In genomic region chr2:20334645-20335203, GRCh38 we compare ENCODE assay signal across 18 cellular contexts. TPM values are rescaled to one million over a fixed set of nuclear protein-coding genes. Genes with fewer than 3 reads are reported as not detected.
DNase-seq lines count a peak whose midpoint lies in the region; ATAC-seq and TF ChIP-seq lines count a peak whose summit lies in the region.
"Had no signal": no experiment of that assay in that cellular context is flagged by ENCODE, and none has a peak within 500 bp of the region (broad histone marks: within the 10 kb centered on the region; RNA-seq: fewer than 3 reads in every experiment).

No MANE protein-coding gene starts in this region.

- H3K27ac ChIP-seq in IMR-90 (ENCODE audit: insufficient read depth, low read length), result no peak overlapping the region
- peak overlapping the region; percentile 7 for H3K27ac ChIP-seq in neutrophil
- H3K27ac ChIP-seq: tibial nerve had no signal

- TF ChIP-seq CTCF in IMR-90 (conservative IDR thresholded peaks at IDR 0.05; ENCODE audit: low read depth, low read length) (no peak), neutrophil (IDR thresholded peaks at IDR 0.05) (no peak)

- no peak overlapping the region for H3K18ac ChIP-seq in IMR-90 (ENCODE audit: low read depth, low read length)

- H4K20me1 ChIP-seq in IMR-90 (ENCODE audit: insufficient read depth, low read length), result peaks cover 96% of the 10 kb centered on the region

- H3K23ac ChIP-seq in IMR-90 (ENCODE audit: low read depth, low read length), result no peak overlapping the region

- H3K14ac ChIP-seq in IMR-90 (replicated peaks; ENCODE audit: low read depth, low read length), result no peak overlapping the region

- H3K27me3 ChIP-seq in IMR-90 (ENCODE audit: control insufficient read depth, insufficient read depth, low read length) (no peaks in the 10 kb centered on the region), neutrophil (no peaks in the 10 kb centered on the region)
- H3K27me3 ChIP-seq: tibial nerve had no signal

- H3K4ac ChIP-seq in IMR-90 (ENCODE audit: low read depth, low read length), result no peak overlapping the region

- H4K5ac ChIP-seq in IMR-90 (ENCODE audit: low read depth, low read length), result no peak overlapping the region

- no peak for ATAC-seq in activated CD8-positive, alpha-beta memory T cell treated with anti-CD3 and anti-CD28 coated beads, Interleukin-2, amount 10 ng/mL, durations not matched to agents 7 days and 5 days
- ATAC-seq in IMR-90 (ENCODE audit: low read depth), result peak; percentile 25; the same call in 1 of the 2 replicates
- ATAC-seq in effector memory CD8-positive, alpha-beta T cell (replicated peaks), result no peak
- ATAC-seq in stimulated activated naive CD8-positive, alpha-beta T cell treated with anti-CD3 and anti-CD28 coated beads, Interleukin-15, Interleukin-2, amounts not matched to agents 100 U/mL and 50 U/mL, for 24 hours, result no peak

- no peaks in the 10 kb centered on the region for H3K27me3 Mint-ChIP-seq in activated CD8-positive, alpha-beta memory T cell treated with anti-CD3 and anti-CD28 coated beads, Interleukin-2, amount 10 ng/mL, durations not matched to agents 7 days and 5 days
- no peaks in the 10 kb centered on the region for H3K27me3 Mint-ChIP-seq in effector memory CD8-positive, alpha-beta T cell
- H3K27me3 Mint-ChIP-seq: activated naive CD8-positive, alpha-beta T cell treated with anti-CD3 and anti-CD28 coated beads, Interleukin-2, amount 10 ng/mL, durations not matched to agents 7 days and 5 days had no signal

- H3K4me3 ChIP-seq in IMR-90 (ENCODE audit: insufficient read depth, low read depth, low read length) (no peak overlapping the region), neutrophil (ENCODE audit: low read depth in 1 of 2, low read length in 1 of 2) (no peak overlapping the region)
- H3K4me3 ChIP-seq: lung, tibial nerve had no signal

- DNase-seq in activated CD8-positive, alpha-beta memory T cell treated with anti-CD3 and anti-CD28 coated beads, Interleukin-2, amount 10 ng/mL, durations not matched to agents 7 days and 5 days, result no peak
- DNase-seq in activated CD8-positive, alpha-beta memory T cell treated with anti-CD3 and anti-CD28 coated beads for 24 hours, result no peak
- no peak for DNase-seq in IMR-90
- DNase-seq in effector memory CD8-positive, alpha-beta T cell, result no peak
- no peak for DNase-seq in stimulated activated naive CD8-positive, alpha-beta T cell treated with anti-CD3 and anti-CD28 coated beads, Interleukin-15, Interleukin-2, amounts not matched to agents 100 U/mL and 50 U/mL, for 24 hours
- DNase-seq in NCI-H510A (lab: John Stamatoyannopoulos, UW), result no peak
- no peak for DNase-seq in RKO (ENCODE audit: low spot score)
- DNase-seq: activated naive CD8-positive, alpha-beta T cell treated with anti-CD3 and anti-CD28 coated beads, Interleukin-2, amount 10 ng/mL, durations not matched to agents 7 days and 5 days; central memory CD4-positive, alpha-beta T cell; COR-L47; effector memory CD4-positive, alpha-beta T cell; NCI-H187; NCI-H524 treated with DMSO at 0.1 percent for 48 hours; OCI-M1; retina had no signal

- peaks cover 59% of the 10 kb centered on the region for H3K4me1 Mint-ChIP-seq in activated CD8-positive, alpha-beta memory T cell treated with anti-CD3 and anti-CD28 coated beads, Interleukin-2, amount 10 ng/mL, durations not matched to agents 7 days and 5 days
- peaks cover 45 to 82% of the 10 kb centered on the region in 2 donors for H3K4me1 Mint-ChIP-seq in effector memory CD8-positive, alpha-beta T cell (ENCODE audit: low read depth in 2 of 2)

- H4K91ac ChIP-seq in IMR-90 (ENCODE audit: insufficient read depth, low read depth, low read length), result no peak overlapping the region

- H2AK9ac ChIP-seq in IMR-90 (replicated peaks; ENCODE audit: low read depth, low read length, poor library complexity), result no peak overlapping the region

- H2BK20ac ChIP-seq in IMR-90 (ENCODE audit: low read depth, low read length), result no peak overlapping the region

- H3K36me3 ChIP-seq in IMR-90 (ENCODE audit: control insufficient read depth, insufficient read depth, low read length) (peaks cover 8% of the 10 kb centered on the region), neutrophil (no peaks in the 10 kb centered on the region)

- no peak overlapping the region for H2BK5ac ChIP-seq in IMR-90 (ENCODE audit: low read depth, low read length, poor library complexity, severe bottlenecking)

- POLR2A ChIA-PET in IMR-90 (lab: Charles Lee; ENCODE audit: unreplicated experiment), result no interaction called here

- in situ Hi-C loops in IMR-90 (cut with MboI; ENCODE audit: low sequenced_read_pairs), result no loop called here

- no peak overlapping the region for H4K8ac ChIP-seq in IMR-90 (ENCODE audit: low read depth in 2 of 2, low read length in 2 of 2)

- intact Hi-C loops in IMR-90 (cut with micrococcal nuclease), result loop anchor here (10.0 kb wide), 1 partner anchor 60 kb away; no protein-coding TSS in a partner anchor

- no TSS peak for BruUV-seq in IMR-90 (replicated peaks; lab: Mats Ljungman, UMichigan)

- no peak for TF ChIP-seq RAD21 in IMR-90 (IDR thresholded peaks at IDR 0.05; ENCODE audit: low read length)

- no peak overlapping the region for H3K9ac ChIP-seq in IMR-90 (ENCODE audit: low read depth, low read length)

- peaks cover 22% of the 10 kb centered on the region for H3K9me1 ChIP-seq in IMR-90 (ENCODE audit: insufficient read depth, low read length)

- H2BK15ac ChIP-seq in IMR-90 (ENCODE audit: low read depth, low read length), result no peak overlapping the region

- H2AFZ ChIP-seq in IMR-90 (replicated peaks; ENCODE audit: low read length, poor library complexity), result no peak overlapping the region

- dilution Hi-C loops in IMR-90 (cut with HindIII; ENCODE audit: low sequenced_read_pairs, unreplicated experiment), result no loop called here

- peaks cover 56% of the 10 kb centered on the region for H3K36me3 Mint-ChIP-seq in activated CD8-positive, alpha-beta memory T cell treated with anti-CD3 and anti-CD28 coated beads, Interleukin-2, amount 10 ng/mL, durations not matched to agents 7 days and 5 days
- H3K36me3 Mint-ChIP-seq in effector memory CD8-positive, alpha-beta T cell (ENCODE audit: insufficient read depth), result peaks cover 13% of the 10 kb centered on the region

- H3K9me3 Mint-ChIP-seq in activated CD8-positive, alpha-beta memory T cell treated with anti-CD3 and anti-CD28 coated beads, Interleukin-2, amount 10 ng/mL, durations not matched to agents 7 days and 5 days (ENCODE audit: low read depth), result peaks cover 18% of the 10 kb centered on the region
- peaks cover 0 to 6% of the 10 kb centered on the region in 2 donors for H3K9me3 Mint-ChIP-seq in effector memory CD8-positive, alpha-beta T cell

- 100% methylated on average over 1 of the region's 4 CpGs; no CpG with 5 or more reads in 1 of the 2 experiments for WGBS in IMR-90 (ENCODE audit: extremely low coverage in 2 of 2, insufficient read length in 1 of 2), 2 experiments

- H2BK120ac ChIP-seq in IMR-90 (ENCODE audit: low read depth, low read length), result no peak overlapping the region

- H3K79me1 ChIP-seq in IMR-90 (ENCODE audit: low read depth in 1 of 2, low read length in 2 of 2), result peaks cover 4 to 63% of the 10 kb centered on the region in 2 experiments; a peak in 3 of 4 replicates

- H3K9me3 ChIP-seq in IMR-90 (ENCODE audit: control insufficient read depth, insufficient read depth, low read length) (no peaks in the 10 kb centered on the region), neutrophil (no peaks in the 10 kb centered on the region)

- H3K4me2 ChIP-seq in IMR-90 (ENCODE audit: low read depth, low read length), result no peak overlapping the region

- H3K4me3 Mint-ChIP-seq in activated CD8-positive, alpha-beta memory T cell treated with anti-CD3 and anti-CD28 coated beads, Interleukin-2, amount 10 ng/mL, durations not matched to agents 7 days and 5 days, result no peak overlapping the region
- peak overlapping the region; percentile 52 to 71 for H3K4me3 Mint-ChIP-seq in effector memory CD8-positive, alpha-beta T cell
- H3K4me3 Mint-ChIP-seq: activated naive CD8-positive, alpha-beta T cell treated with anti-CD3 and anti-CD28 coated beads, Interleukin-2, amount 10 ng/mL, durations not matched to agents 7 days and 5 days had no signal

- H3K4me1 ChIP-seq in IMR-90 (ENCODE audit: control insufficient read depth, insufficient read depth, low read length), result peaks cover 2% of the 10 kb centered on the region; the same call in 1 of the 2 replicates
- H3K4me1 ChIP-seq in neutrophil (ENCODE audit: control insufficient read depth in 1 of 2, insufficient read depth in 1 of 2, low read depth in 1 of 2, low read length in 1 of 2), result peaks cover 0 to 8% of the 10 kb centered on the region in 2 experiments

- peak overlapping the region; percentile 5 for H3K27ac Mint-ChIP-seq in activated CD8-positive, alpha-beta memory T cell treated with anti-CD3 and anti-CD28 coated beads, Interleukin-2, amount 10 ng/mL, durations not matched to agents 7 days and 5 days
- peak overlapping the region; percentile 62 to 86 for H3K27ac Mint-ChIP-seq in effector memory CD8-positive, alpha-beta T cell
- H3K27ac Mint-ChIP-seq: activated naive CD8-positive, alpha-beta T cell treated with anti-CD3 and anti-CD28 coated beads, Interleukin-2, amount 10 ng/mL, durations not matched to agents 7 days and 5 days had no signal

- no peak overlapping the region for H2AK5ac ChIP-seq in IMR-90 (ENCODE audit: low read depth, low read length)

- CTCF ChIA-PET in activated CD8-positive, alpha-beta memory T cell treated with anti-CD3 and anti-CD28 coated beads, Interleukin-2, amount 10 ng/mL, durations not matched to agents 7 days and 5 days (lab: Charles Lee), result interaction anchor here (2.3 kb wide), 1 partner anchor 10 kb away, joined by 16 read pairs; no protein-coding TSS in a partner anchor
- CTCF ChIA-PET in IMR-90 (lab: Yijun Ruan, JAX), result interaction anchor here (2.2 kb wide), 1 partner anchor 8 kb away, joined by 8 read pairs; no protein-coding TSS in a partner anchor

- H3K56ac ChIP-seq in IMR-90 (ENCODE audit: extremely low read depth, insufficient read depth, low read length), result no peak overlapping the region

- no peak for TF ChIP-seq POLR2A in IMR-90 (IDR thresholded peaks at IDR 0.05; ENCODE audit: low read depth, low read length)

TF ChIP-seq in IMR-90, 13 proteins besides CTCF, POLR2A, EP300 and RAD21 (continues in another document):
- TF ChIP-seq NFE2L2 (IDR thresholded peaks at IDR 0.05; ENCODE audit: low read depth, low read length), result no peak
- TF ChIP-seq CEBPB (IDR thresholded peaks at IDR 0.05; ENCODE audit: low read depth, low read length), result no peak
- TF ChIP-seq MAZ (IDR thresholded peaks at IDR 0.05; ENCODE audit: borderline replicate concordance, low read depth, low read length), result no peak
- TF ChIP-seq MXI1 (IDR thresholded peaks at IDR 0.05; ENCODE audit: borderline replicate concordance, low read depth, low read length), result no peak
- TF ChIP-seq FOS (IDR thresholded peaks at IDR 0.05; ENCODE audit: low read depth, low read length), result no peak
- TF ChIP-seq CHD1 (IDR thresholded peaks at IDR 0.05; ENCODE audit: low read depth, low read length), result no peak

RNA-seq across cellular contexts. Expression of gene PUM2, which starts 15.9 kb away (rescaled TPM):
- total RNA-seq in activated CD8-positive, alpha-beta memory T cell treated with anti-CD3 and anti-CD28 coated beads, Interleukin-2, amount 10 ng/mL, durations not matched to agents 7 days and 5 days, result 100 to 1,000 TPM; 120 to 127 TPM
- total RNA-seq in IMR-90 (2012; rRNA removed), result 35.6 and 38.4 TPM in 2 replicates
- polyA plus RNA-seq in IMR-90 (2012; rRNA removed), result 16.4 and 18.8 TPM in 2 replicates
- 4.5 and 6.3 TPM in 2 replicates for polyA plus RNA-seq in IMR-90 (2012; cell fraction: cytosol; rRNA removed)
- 8.0 and 28.7 TPM in 2 replicates for polyA plus RNA-seq in IMR-90 (2012; cell fraction: nucleus; rRNA removed; ENCODE audit: low replicate concordance)
